2 cellular contexts compared by ENCODE assay signal in the genomic region with DNA sequence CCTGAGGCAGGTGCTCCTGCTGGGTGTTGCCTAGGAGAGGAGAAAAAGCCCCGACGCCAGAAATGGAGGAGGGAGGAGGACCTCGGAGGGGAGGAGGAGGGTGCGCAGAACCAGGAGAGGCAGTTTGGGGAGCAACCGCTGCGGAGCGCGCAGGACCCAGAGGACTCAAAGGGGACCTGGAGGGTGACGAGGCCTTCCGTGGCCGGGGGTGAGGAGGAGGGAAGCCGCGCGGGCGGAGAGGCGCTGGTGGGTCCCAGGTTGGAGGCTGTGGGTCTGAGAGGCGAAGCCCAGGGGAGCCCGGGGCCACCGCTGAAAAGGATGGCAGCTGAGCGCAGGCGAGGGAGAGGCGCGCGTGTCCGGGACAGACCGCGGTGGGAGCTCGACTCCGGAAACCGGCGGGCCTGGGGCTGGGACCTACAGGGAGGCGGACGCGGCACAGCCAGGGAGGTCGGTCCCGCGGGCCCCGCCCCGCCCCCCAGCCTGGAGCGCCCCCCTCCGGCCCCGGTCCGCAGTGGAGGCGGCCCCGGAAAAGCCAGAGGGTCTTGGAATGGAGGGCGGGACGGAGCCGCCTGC.
TF ChIP-seq lines count a peak whose summit lies in the region.

No MANE protein-coding gene starts in this region.

TF ChIP-seq in SK-N-SH, 30 proteins besides CTCF, POLR2A, EP300 and RAD21:
- TF ChIP-seq RFX5 (IDR thresholded peaks at IDR 0.05; ENCODE audit: low read length) (no peak), ELF1 (IDR thresholded peaks at IDR 0.05) (no peak), TAF1 (IDR thresholded peaks at IDR 0.05; ENCODE audit: borderline replicate concordance, low read depth, low read length) (no peak), NFIC (IDR thresholded peaks at IDR 0.05; ENCODE audit: borderline replicate concordance) (no peak), GABPA (IDR thresholded peaks at IDR 0.05; ENCODE audit: low read depth) (no peak), FOXJ3 (CRISPR knock-in tag; IDR thresholded peaks at IDR 0.05) (no peak), NRF1 (IDR thresholded peaks at IDR 0.05; ENCODE audit: low read depth, low read length) (no peak), FOXM1 (IDR thresholded peaks at IDR 0.05; ENCODE audit: low read depth) (no peak), SIN3A (IDR thresholded peaks at IDR 0.05; ENCODE audit: borderline replicate concordance, low read depth, low read length) (no peak), SMC3 (IDR thresholded peaks at IDR 0.05; ENCODE audit: low read depth, low read length) (no peak)
- TF ChIP-seq, protein P1, sequence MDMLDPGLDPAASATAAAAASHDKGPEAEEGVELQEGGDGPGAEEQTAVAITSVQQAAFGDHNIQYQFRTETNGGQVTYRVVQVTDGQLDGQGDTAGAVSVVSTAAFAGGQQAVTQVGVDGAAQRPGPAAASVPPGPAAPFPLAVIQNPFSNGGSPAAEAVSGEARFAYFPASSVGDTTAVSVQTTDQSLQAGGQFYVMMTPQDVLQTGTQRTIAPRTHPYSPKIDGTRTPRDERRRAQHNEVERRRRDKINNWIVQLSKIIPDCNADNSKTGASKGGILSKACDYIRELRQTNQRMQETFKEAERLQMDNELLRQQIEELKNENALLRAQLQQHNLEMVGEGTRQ (IDR thresholded peaks at IDR 0.05; ENCODE audit: borderline replicate concordance, low read depth, low read length) = no peak
- TF ChIP-seq, protein P2, sequence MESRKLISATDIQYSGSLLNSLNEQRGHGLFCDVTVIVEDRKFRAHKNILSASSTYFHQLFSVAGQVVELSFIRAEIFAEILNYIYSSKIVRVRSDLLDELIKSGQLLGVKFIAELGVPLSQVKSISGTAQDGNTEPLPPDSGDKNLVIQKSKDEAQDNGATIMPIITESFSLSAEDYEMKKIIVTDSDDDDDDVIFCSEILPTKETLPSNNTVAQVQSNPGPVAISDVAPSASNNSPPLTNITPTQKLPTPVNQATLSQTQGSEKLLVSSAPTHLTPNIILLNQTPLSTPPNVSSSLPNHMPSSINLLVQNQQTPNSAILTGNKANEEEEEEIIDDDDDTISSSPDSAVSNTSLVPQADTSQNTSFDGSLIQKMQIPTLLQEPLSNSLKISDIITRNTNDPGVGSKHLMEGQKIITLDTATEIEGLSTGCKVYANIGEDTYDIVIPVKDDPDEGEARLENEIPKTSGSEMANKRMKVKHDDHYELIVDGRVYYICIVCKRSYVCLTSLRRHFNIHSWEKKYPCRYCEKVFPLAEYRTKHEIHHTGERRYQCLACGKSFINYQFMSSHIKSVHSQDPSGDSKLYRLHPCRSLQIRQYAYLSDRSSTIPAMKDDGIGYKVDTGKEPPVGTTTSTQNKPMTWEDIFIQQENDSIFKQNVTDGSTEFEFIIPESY (IDR thresholded peaks at IDR 0.05; ENCODE audit: borderline replicate concordance, low read depth) = no peak
- TF ChIP-seq, protein P3, sequence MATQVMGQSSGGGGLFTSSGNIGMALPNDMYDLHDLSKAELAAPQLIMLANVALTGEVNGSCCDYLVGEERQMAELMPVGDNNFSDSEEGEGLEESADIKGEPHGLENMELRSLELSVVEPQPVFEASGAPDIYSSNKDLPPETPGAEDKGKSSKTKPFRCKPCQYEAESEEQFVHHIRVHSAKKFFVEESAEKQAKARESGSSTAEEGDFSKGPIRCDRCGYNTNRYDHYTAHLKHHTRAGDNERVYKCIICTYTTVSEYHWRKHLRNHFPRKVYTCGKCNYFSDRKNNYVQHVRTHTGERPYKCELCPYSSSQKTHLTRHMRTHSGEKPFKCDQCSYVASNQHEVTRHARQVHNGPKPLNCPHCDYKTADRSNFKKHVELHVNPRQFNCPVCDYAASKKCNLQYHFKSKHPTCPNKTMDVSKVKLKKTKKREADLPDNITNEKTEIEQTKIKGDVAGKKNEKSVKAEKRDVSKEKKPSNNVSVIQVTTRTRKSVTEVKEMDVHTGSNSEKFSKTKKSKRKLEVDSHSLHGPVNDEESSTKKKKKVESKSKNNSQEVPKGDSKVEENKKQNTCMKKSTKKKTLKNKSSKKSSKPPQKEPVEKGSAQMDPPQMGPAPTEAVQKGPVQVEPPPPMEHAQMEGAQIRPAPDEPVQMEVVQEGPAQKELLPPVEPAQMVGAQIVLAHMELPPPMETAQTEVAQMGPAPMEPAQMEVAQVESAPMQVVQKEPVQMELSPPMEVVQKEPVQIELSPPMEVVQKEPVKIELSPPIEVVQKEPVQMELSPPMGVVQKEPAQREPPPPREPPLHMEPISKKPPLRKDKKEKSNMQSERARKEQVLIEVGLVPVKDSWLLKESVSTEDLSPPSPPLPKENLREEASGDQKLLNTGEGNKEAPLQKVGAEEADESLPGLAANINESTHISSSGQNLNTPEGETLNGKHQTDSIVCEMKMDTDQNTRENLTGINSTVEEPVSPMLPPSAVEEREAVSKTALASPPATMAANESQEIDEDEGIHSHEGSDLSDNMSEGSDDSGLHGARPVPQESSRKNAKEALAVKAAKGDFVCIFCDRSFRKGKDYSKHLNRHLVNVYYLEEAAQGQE (IDR thresholded peaks at IDR 0.05; ENCODE audit: low read depth, low read length) = no peak

TF ChIP-seq in endothelial cell of umbilical vein, 7 proteins besides CTCF, POLR2A, EP300 and RAD21:
- TF ChIP-seq EZH2 (IDR thresholded peaks at IDR 0.05; ENCODE audit: borderline replicate concordance, low read depth, low read length, severe bottlenecking) (no peak), JUN (IDR thresholded peaks at IDR 0.05; ENCODE audit: borderline replicate concordance, insufficient read depth, insufficient read length, low read depth) (no peak), FOS (IDR thresholded peaks at IDR 0.05; ENCODE audit: borderline replicate concordance, insufficient read depth, low read length) (no peak), MYC (IDR thresholded peaks at IDR 0.05; ENCODE audit: low read depth, low read length) (no peak), POLR2AphosphoS5 (IDR thresholded peaks at IDR 0.05; ENCODE audit: insufficient read depth, low read depth, low read length) (no peak), GATA2 (IDR thresholded peaks at IDR 0.05; ENCODE audit: insufficient read depth, insufficient read length, low read depth, low read length) (no peak)
- TF ChIP-seq, protein P4, sequence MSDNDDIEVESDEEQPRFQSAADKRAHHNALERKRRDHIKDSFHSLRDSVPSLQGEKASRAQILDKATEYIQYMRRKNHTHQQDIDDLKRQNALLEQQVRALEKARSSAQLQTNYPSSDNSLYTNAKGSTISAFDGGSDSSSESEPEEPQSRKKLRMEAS (IDR thresholded peaks at IDR 0.05; ENCODE audit: insufficient read depth, insufficient read length) = no peak
